13 cellular contexts compared by ENCODE assay signal in genomic region chr17:66466421-66466820, GRCh38.
DNase-seq lines count a peak whose midpoint lies in the region; ATAC-seq and TF ChIP-seq lines count a peak whose summit lies in the region.
"Had no signal": no experiment of that assay in that cellular context is flagged by ENCODE, and none has a peak within 500 bp of the region (broad histone marks: within the 10 kb centered on the region; RNA-seq: fewer than 3 reads in every experiment).

No MANE protein-coding gene starts in this region.

- intact Hi-C loops in PC-9 (cut with micrococcal nuclease; ENCODE audit: unreplicated experiment): loop anchor here (2.0 to 5.0 kb wide), 4 partner anchors 80 to 209 kb away; no protein-coding TSS in a partner anchor

- H3K9me2 ChIP-seq in PC-9 (ENCODE audit: insufficient read depth): no peaks in the 10 kb centered on the region

- H3K4me3 Mint-ChIP-seq in activated CD4-positive, alpha-beta T cell treated with anti-CD3 and anti-CD28 coated beads, Interleukin-2, amount 10 ng/mL, durations not matched to agents 7 days and 5 days: no peak overlapping the region
- H3K4me3 Mint-ChIP-seq in chondrocyte (ENCODE audit: unreplicated experiment): peak overlapping the region; percentile 29

- H3K4me1 ChIP-seq in PC-9 (replicated peaks; ENCODE audit: insufficient read depth) (peaks cover 74% of the 10 kb centered on the region), skeletal muscle satellite cell (ENCODE audit: control insufficient read depth, insufficient read depth, low read length) (peaks cover 65% of the 10 kb centered on the region)

- CTCF ChIA-PET in activated CD4-positive, alpha-beta T cell treated with anti-CD3 and anti-CD28 coated beads, Interleukin-2, amount 10 ng/mL, durations not matched to agents 7 days and 5 days (lab: Charles Lee): no interaction called here
- CTCF ChIA-PET in PC-9 (lab: Charles Lee): no interaction called here

- H3K27ac Mint-ChIP-seq in activated CD4-positive, alpha-beta T cell treated with anti-CD3 and anti-CD28 coated beads, Interleukin-2, amount 10 ng/mL, durations not matched to agents 7 days and 5 days: peak overlapping the region; percentile 80
- H3K27ac Mint-ChIP-seq in chondrocyte (ENCODE audit: unreplicated experiment): peak overlapping the region; percentile 87

- no peaks in the 10 kb centered on the region for H3K27me3 ChIP-seq in PC-9 (ENCODE audit: insufficient read depth, low read depth)
- H3K27me3 ChIP-seq in skeletal muscle satellite cell (ENCODE audit: control insufficient read depth, insufficient read depth, low read length): no peaks in the 10 kb centered on the region
- H3K27me3 ChIP-seq: testis had no signal

- H3K4me3 ChIP-seq in PC-9 (peak overlapping the region; percentile 44; the same call in 1 of the 2 replicates), skeletal muscle satellite cell (ENCODE audit: low read length) (peak overlapping the region; percentile 51)
- H3K4me3 ChIP-seq: GM12878, testis had no signal

- peak overlapping the region; percentile 65 for H3K9ac ChIP-seq in skeletal muscle satellite cell (ENCODE audit: low read depth, low read length)

- peak overlapping the region; percentile 77 for H3K4me2 ChIP-seq in PC-9
- peak overlapping the region; percentile 74 for H3K4me2 ChIP-seq in skeletal muscle satellite cell (ENCODE audit: low read length)

- H3K36me3 ChIP-seq in PC-9 (ENCODE audit: low read depth) (no peaks in the 10 kb centered on the region), skeletal muscle satellite cell (ENCODE audit: insufficient read depth, low read length) (no peaks in the 10 kb centered on the region)

- peaks cover 12% of the 10 kb centered on the region for H3K36me3 Mint-ChIP-seq in activated CD4-positive, alpha-beta T cell treated with anti-CD3 and anti-CD28 coated beads, Interleukin-2, amount 10 ng/mL, durations not matched to agents 7 days and 5 days (ENCODE audit: low read depth)
- H3K36me3 Mint-ChIP-seq in chondrocyte (ENCODE audit: low read depth): no peaks in the 10 kb centered on the region

- TF ChIP-seq CTCF in PC-9 (conservative IDR thresholded peaks at IDR 0.05): no peak
- no peak for TF ChIP-seq CTCF in chondrocyte (IDR thresholded peaks at IDR 0.05)

- peaks cover 56% of the 10 kb centered on the region for H3K4me1 Mint-ChIP-seq in activated CD4-positive, alpha-beta T cell treated with anti-CD3 and anti-CD28 coated beads, Interleukin-2, amount 10 ng/mL, durations not matched to agents 7 days and 5 days
- peaks cover 81% of the 10 kb centered on the region for H3K4me1 Mint-ChIP-seq in chondrocyte (ENCODE audit: low read depth)

- H3K9me3 ChIP-seq in PC-9 (ENCODE audit: insufficient read depth, low read depth) (no peaks in the 10 kb centered on the region), skeletal muscle satellite cell (replicated peaks; ENCODE audit: low read length) (no peaks in the 10 kb centered on the region)
- H3K9me3 ChIP-seq: testis had no signal

- no peak for DNase-seq in activated CD4-positive, alpha-beta T cell treated with anti-CD3 and anti-CD28 coated beads, Interleukin-2, amount 10 ng/mL, durations not matched to agents 7 days and 5 days
- no peak for DNase-seq in activated CD4-positive, alpha-beta T cell treated with anti-CD3 and anti-CD28 coated beads, Interleukin-2, amount 50 U/mL, for 1 hour
- DNase-seq in PC-9 (no peak), chondrocyte (ENCODE audit: low spot score) (no peak), dermis blood vessel endothelial cell (no peak), SIG-M5 treated with dmso at 0.1 percent for 504 hours (lab: John Stamatoyannopoulos, UW; ENCODE audit: unreplicated experiment) (no peak)
- DNase-seq: activated T-cell treated with anti-CD3 and anti-CD28 coated beads, Interleukin-2, amount 50 U/mL, for 4 hours; central memory CD4-positive, alpha-beta T cell; DMS79 treated with DMSO at 0.1 percent for 48 hours; testis had no signal

- H3F3A ChIP-seq in PC-9 (ENCODE audit: insufficient read depth, low read depth): peaks cover 40% of the 10 kb centered on the region

- BruUV-seq in PC-9 (replicated peaks; lab: Mats Ljungman, UMichigan): TSS peak; percentile 39

- H2AFZ ChIP-seq in PC-9: no peak overlapping the region

- POLR2A ChIA-PET in activated CD4-positive, alpha-beta T cell treated with anti-CD3 and anti-CD28 coated beads, Interleukin-2, amount 10 ng/mL, durations not matched to agents 7 days and 5 days (lab: Charles Lee): no interaction called here
- POLR2A ChIA-PET in PC-9 (lab: Charles Lee; ENCODE audit: unreplicated experiment): no interaction called here

- H3K9me3 Mint-ChIP-seq in activated CD4-positive, alpha-beta T cell treated with anti-CD3 and anti-CD28 coated beads, Interleukin-2, amount 10 ng/mL, durations not matched to agents 7 days and 5 days: no peaks in the 10 kb centered on the region
- H3K9me3 Mint-ChIP-seq in chondrocyte (ENCODE audit: low read depth): no peaks in the 10 kb centered on the region
- H3K9me3 Mint-ChIP-seq: activated T-cell treated with anti-CD3 and anti-CD28 coated beads, Interleukin-2, amount 50 U/mL, for 4 hours had no signal

- H4K20me1 ChIP-seq in PC-9 (ENCODE audit: insufficient read depth): no peaks in the 10 kb centered on the region

- no peak for ATAC-seq in HG02970 (IDR thresholded peaks at IDR 0.05; ENCODE audit: low FRiP score, unreplicated experiment)

- H3K27ac ChIP-seq in PC-9: peak overlapping the region; percentile 94

- peaks cover 65% of the 10 kb centered on the region for H3K79me2 ChIP-seq in PC-9 (ENCODE audit: low read depth)

- no peaks in the 10 kb centered on the region for H3K27me3 Mint-ChIP-seq in activated CD4-positive, alpha-beta T cell treated with anti-CD3 and anti-CD28 coated beads, Interleukin-2, amount 10 ng/mL, durations not matched to agents 7 days and 5 days
- H3K27me3 Mint-ChIP-seq in chondrocyte (ENCODE audit: low read depth): no peaks in the 10 kb centered on the region
